ENCODE assay signal across 11 cellular contexts in the genomic region with DNA sequence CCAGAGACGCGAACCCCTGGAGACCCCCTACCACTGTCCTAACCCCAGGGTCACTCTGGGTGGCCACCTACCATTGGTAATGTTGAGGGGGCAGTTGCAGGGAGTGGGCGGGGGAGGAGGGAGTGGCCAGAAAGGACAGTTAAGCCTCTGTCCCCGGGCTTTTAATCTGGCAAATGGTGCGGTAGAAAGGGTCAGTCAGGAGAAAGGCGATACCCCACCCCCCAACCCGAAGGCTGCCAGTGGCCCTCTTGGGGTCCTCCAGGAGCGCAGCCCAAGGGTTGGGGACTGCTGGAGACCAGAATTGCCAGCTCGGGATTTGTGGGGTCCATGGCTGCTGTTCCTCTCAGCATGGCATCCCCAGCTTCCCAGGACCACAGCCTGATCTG. TPM values are rescaled to one million over a fixed set of nuclear protein-coding genes. Genes with fewer than 3 reads are reported as not detected.
DNase-seq lines count a peak whose midpoint lies in the region; ATAC-seq, FAIRE-seq and TF ChIP-seq lines count a peak whose summit lies in the region.
"Had no signal": no experiment of that assay in that cellular context is flagged by ENCODE, and none has a peak within 500 bp of the region (broad histone marks: within the 10 kb centered on the region; RNA-seq: fewer than 3 reads in every experiment).

No MANE protein-coding gene starts in this region.

- DNase-seq in Right ventricle myocardium superior (no peak), Right ventricle myocardium inferior (ENCODE audit: missing footprints) (no peak), esophagus muscularis mucosa (ENCODE audit: extremely low spot score) (no peak), KBM-7 (no peak), NCI-H2107 treated with DMSO at 0.1 percent for 48 hours (lab: John Stamatoyannopoulos, UW; ENCODE audit: unreplicated experiment) (no peak), NCI-H2171 (lab: John Stamatoyannopoulos, UW) (no peak), GM19239 (ENCODE audit: insufficient read length, low spot score) (no peak)
- DNase-seq: AML-193, NCI-H1417 treated with DMSO at 0.1 percent for 48 hours had no signal

- no peak for FAIRE-seq in GM19239 (lab: Jason Lieb, UNC)

- no peaks in the 10 kb centered on the region for H3K36me3 Mint-ChIP-seq in nephron (ENCODE audit: low read depth)

- peak; percentile 1 for ATAC-seq in Right ventricle myocardium superior (ENCODE audit: poor library complexity)
- ATAC-seq in Right ventricle myocardium inferior = no peak

- no peak for TF ChIP-seq POLR2A in esophagus muscularis mucosa (IDR thresholded peaks at IDR 0.05; ENCODE audit: low read depth)

- TF ChIP-seq CTCF in esophagus muscularis mucosa (IDR thresholded peaks at IDR 0.05) = no peak
- no peak for TF ChIP-seq CTCF in nephron (IDR thresholded peaks at IDR 0.05; ENCODE audit: unreplicated experiment in 3 of 3)

- H3K27ac ChIP-seq in esophagus muscularis mucosa (replicated peaks in 1 of 4) = no peak overlapping the region

- in situ Hi-C loops in KBM-7 (cut with MboI; ENCODE audit: low pct_unique_long_range_greater_than_20kb, low sequenced_read_pairs) = no loop called here

- no peaks in the 10 kb centered on the region for H3K9me3 Mint-ChIP-seq in nephron

- no peaks in the 10 kb centered on the region for H3K9me3 ChIP-seq in esophagus muscularis mucosa

- intact Hi-C loops in Right ventricle myocardium superior (cut with DNase I) = no loop called here
- intact Hi-C loops in Right ventricle myocardium inferior (cut with DNase I) = loop anchor here (2.0 kb wide), 1 partner anchor 34 kb away; no protein-coding TSS in a partner anchor
- intact Hi-C loops in esophagus muscularis mucosa (cut with DNase I) = no loop called here

- H3K27me3 ChIP-seq in esophagus muscularis mucosa = peaks cover 0 to 22% (median 0%) of the 10 kb centered on the region in 4 donors

- peaks cover 61% of the 10 kb centered on the region for H3K27me3 Mint-ChIP-seq in nephron (ENCODE audit: low read depth)

- H3K27ac Mint-ChIP-seq in nephron = no peak overlapping the region

- H3K4me3 ChIP-seq in esophagus muscularis mucosa = peak overlapping the region; percentile 55 to 63 (median 58)

- WGBS in esophagus muscularis mucosa = 49% methylated on average over 9 of the region's 9 CpGs

- peak overlapping the region; percentile 61 to 81 (median 67) for H3K4me3 Mint-ChIP-seq in nephron

- TF ChIP-seq EP300 in esophagus muscularis mucosa (IDR thresholded peaks at IDR 0.05) = no peak

- peaks cover 6% of the 10 kb centered on the region for H3K4me1 Mint-ChIP-seq in nephron

- peaks cover 18 to 21% (median 19%) of the 10 kb centered on the region in 4 donors for H3K4me1 ChIP-seq in esophagus muscularis mucosa

- no peaks in the 10 kb centered on the region for H3K36me3 ChIP-seq in esophagus muscularis mucosa

RNA-seq across cellular contexts. Expression of a gene that starts 0.7 kb away (rescaled TPM):
- total RNA-seq in Right ventricle myocardium superior (22.5 TPM), Right ventricle myocardium inferior (20.0 TPM), esophagus muscularis mucosa (under 1 TPM in 3 of 4 donors, not detected in 1; 0.32 to 0.83 (median 0.52) TPM)

RNA-seq across cellular contexts. Expression of a gene that starts 53.3 kb away (rescaled TPM):
- total RNA-seq in Right ventricle myocardium superior = 2.1 TPM
- 2.8 TPM for total RNA-seq in Right ventricle myocardium inferior
- total RNA-seq in esophagus muscularis mucosa = 1 to 10 TPM; 1.6 to 4.8 (median 2.4) TPM
- total RNA-seq: T-helper 2 cell treated with Interferon-gamma antibody and Interleukin-4, amounts not matched to agents 100 ng/mL and 5 ng/mL, for 36 hours had no signal

Comparison
In these comparisons a context has a peak if more than half of its experiments do, and no peak if none do; other contexts are left out.
1. RNA of a gene that starts 0.7 kb away (total RNA-seq): 22.5 TPM in Right ventricle myocardium superior (single experiment) and 20.0 TPM in Right ventricle myocardium inferior (single experiment); 0.32 to 0.83 TPM in esophagus muscularis mucosa; every median in the first group is over 10 times any median in the second.